Comparison of ENCODE assay signal across 1 cellular context in the genomic region with DNA sequence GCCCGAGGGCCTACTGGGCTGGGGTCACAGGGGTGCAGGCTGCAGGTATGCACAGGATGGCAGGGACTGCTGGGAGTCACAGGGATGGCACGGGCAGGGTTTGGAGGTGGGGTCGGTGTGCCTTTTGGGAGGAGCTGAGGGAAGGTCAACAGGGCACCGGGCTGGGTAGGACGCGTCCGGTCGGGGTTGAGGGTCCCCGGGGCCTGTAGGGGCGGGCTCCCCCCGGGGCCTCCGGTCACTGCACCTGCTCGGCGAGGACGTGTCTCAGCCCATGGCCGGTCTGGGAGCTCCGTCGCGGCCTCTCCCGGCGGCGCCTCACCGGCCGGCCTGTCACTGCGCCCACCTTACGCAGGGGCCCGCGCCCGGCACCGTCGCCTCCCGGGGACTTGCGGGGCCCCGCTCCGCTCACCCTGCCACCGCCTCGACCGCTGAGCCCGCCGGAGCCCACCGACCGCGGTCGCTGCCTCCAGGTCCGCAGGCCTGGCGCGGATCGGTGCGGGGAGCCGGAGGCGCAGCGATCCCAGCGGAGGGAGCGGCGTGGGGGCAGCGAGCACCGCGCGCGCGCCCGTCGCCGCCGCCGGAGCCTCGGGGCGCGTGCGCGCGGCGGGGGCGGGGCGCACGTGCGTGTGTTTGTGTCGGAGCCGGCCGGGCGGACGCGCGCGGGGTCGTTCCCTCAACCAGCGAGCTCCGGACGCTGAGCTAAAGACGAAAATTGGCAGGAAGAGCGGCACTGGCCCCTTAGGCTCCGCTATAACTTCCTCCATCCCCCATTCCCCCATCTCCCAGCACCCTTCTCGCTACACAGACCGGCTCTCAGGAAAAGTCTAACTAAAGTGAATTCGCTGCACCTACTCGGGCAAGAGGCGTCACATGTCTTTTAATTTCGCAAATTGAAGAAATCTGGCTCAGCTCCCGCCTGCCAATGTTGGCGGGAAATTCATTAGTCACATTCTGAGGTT.
TF ChIP-seq lines count a peak whose summit lies in the region.

A gene with protein sequence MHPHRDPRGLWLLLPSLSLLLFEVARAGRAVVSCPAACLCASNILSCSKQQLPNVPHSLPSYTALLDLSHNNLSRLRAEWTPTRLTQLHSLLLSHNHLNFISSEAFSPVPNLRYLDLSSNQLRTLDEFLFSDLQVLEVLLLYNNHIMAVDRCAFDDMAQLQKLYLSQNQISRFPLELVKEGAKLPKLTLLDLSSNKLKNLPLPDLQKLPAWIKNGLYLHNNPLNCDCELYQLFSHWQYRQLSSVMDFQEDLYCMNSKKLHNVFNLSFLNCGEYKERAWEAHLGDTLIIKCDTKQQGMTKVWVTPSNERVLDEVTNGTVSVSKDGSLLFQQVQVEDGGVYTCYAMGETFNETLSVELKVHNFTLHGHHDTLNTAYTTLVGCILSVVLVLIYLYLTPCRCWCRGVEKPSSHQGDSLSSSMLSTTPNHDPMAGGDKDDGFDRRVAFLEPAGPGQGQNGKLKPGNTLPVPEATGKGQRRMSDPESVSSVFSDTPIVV (minus strand): TSS at position 552 of the 959 bp plus-strand sequence. CDS start 815 bp downstream, outside the sequence.

TF ChIP-seq in HEK293, 187 proteins besides CTCF, POLR2A, EP300 and RAD21 (continued from another document):
- TF ChIP-seq ZEB2 (tag by site-specific recombination; IDR thresholded peaks at IDR 0.05) (0 out of 2 replicates have a peak, but pooled peaks have one; percentile 19), SP3 (tag by site-specific recombination; IDR thresholded peaks at IDR 0.05) (no peak), ZNF19 (tag by site-specific recombination; IDR thresholded peaks at IDR 0.05; ENCODE audit: low read depth) (no peak), ZIC2 (tag by site-specific recombination; IDR thresholded peaks at IDR 0.05) (no peak), GLIS2 (tag by site-specific recombination; IDR thresholded peaks at IDR 0.05) (no peak), ZNF791 (tag by site-specific recombination; IDR thresholded peaks at IDR 0.05) (no peak), ZNF521 (tag by site-specific recombination; IDR thresholded peaks at IDR 0.05) (no peak), ZNF560 (tag by site-specific recombination; IDR thresholded peaks at IDR 0.05; ENCODE audit: borderline replicate concordance) (no peak), MYNN (tag by site-specific recombination; IDR thresholded peaks at IDR 0.05; ENCODE audit: borderline replicate concordance) (0 out of 2 replicates have a peak, but pooled peaks have one; percentile 35), ZNF76 (tag by site-specific recombination; IDR thresholded peaks at IDR 0.05; ENCODE audit: borderline replicate concordance, low read depth) (peak; percentile 48; the same call in 1 of the 2 replicates), ZNF571 (tag by site-specific recombination; IDR thresholded peaks at IDR 0.05) (no peak), ZNF366 (tag by site-specific recombination; conservative IDR thresholded peaks at IDR 0.05) (peak; percentile 59; the same call in 1 of the 2 replicates), ZNF121 (tag by site-specific recombination; IDR thresholded peaks at IDR 0.05) (no peak), ZFP41 (tag by site-specific recombination; IDR thresholded peaks at IDR 0.05; ENCODE audit: borderline replicate concordance) (no peak)
- TF ChIP-seq, protein P1, sequence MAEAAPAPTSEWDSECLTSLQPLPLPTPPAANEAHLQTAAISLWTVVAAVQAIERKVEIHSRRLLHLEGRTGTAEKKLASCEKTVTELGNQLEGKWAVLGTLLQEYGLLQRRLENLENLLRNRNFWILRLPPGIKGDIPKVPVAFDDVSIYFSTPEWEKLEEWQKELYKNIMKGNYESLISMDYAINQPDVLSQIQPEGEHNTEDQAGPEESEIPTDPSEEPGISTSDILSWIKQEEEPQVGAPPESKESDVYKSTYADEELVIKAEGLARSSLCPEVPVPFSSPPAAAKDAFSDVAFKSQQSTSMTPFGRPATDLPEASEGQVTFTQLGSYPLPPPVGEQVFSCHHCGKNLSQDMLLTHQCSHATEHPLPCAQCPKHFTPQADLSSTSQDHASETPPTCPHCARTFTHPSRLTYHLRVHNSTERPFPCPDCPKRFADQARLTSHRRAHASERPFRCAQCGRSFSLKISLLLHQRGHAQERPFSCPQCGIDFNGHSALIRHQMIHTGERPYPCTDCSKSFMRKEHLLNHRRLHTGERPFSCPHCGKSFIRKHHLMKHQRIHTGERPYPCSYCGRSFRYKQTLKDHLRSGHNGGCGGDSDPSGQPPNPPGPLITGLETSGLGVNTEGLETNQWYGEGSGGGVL (tag by site-specific recombination; IDR thresholded peaks at IDR 0.05) = no peak
- TF ChIP-seq, protein P2, sequence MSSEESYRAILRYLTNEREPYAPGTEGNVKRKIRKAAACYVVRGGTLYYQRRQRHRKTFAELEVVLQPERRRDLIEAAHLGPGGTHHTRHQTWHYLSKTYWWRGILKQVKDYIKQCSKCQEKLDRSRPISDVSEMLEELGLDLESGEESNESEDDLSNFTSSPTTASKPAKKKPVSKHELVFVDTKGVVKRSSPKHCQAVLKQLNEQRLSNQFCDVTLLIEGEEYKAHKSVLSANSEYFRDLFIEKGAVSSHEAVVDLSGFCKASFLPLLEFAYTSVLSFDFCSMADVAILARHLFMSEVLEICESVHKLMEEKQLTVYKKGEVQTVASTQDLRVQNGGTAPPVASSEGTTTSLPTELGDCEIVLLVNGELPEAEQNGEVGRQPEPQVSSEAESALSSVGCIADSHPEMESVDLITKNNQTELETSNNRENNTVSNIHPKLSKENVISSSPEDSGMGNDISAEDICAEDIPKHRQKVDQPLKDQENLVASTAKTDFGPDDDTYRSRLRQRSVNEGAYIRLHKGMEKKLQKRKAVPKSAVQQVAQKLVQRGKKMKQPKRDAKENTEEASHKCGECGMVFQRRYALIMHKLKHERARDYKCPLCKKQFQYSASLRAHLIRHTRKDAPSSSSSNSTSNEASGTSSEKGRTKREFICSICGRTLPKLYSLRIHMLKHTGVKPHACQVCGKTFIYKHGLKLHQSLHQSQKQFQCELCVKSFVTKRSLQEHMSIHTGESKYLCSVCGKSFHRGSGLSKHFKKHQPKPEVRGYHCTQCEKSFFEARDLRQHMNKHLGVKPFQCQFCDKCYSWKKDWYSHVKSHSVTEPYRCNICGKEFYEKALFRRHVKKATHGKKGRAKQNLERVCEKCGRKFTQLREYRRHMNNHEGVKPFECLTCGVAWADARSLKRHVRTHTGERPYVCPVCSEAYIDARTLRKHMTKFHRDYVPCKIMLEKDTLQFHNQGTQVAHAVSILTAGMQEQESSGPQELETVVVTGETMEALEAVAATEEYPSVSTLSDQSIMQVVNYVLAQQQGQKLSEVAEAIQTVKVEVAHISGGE (tag by site-specific recombination; conservative IDR thresholded peaks at IDR 0.05; ENCODE audit: low read depth) = 0 out of 2 replicates have a peak, but pooled peaks have one; percentile 1
